In the genomic region with DNA sequence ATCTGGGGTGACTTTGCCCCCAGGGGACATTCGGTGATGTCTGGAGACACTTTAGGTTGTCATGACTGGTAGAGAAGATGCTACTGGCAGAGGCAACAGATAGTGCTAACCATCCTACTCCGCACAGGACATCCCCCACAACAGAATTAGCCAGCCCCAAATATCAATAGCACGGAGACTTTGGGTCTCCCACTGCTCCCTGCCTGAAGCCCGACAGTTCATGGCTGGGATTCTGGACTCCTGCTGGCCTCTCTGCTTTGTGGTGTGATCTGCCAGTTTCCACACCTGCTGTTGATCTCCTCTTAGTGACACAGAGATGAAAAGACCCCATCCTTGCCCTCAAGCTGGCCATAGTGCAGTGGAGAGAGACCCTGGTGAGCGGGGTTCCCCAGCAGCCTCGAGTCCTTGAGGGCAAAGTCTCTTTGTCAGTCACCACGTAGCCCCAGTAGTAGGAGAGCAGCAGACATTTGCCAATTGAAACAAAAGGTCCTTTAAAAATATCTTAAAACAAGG, we compare ENCODE assay signal across 18 cellular contexts. TPM values are rescaled to one million over a fixed set of nuclear protein-coding genes. Genes with fewer than 3 reads are reported as not detected.
DNase-seq lines count a peak whose midpoint lies in the region; ATAC-seq and TF ChIP-seq lines count a peak whose summit lies in the region.
"Had no signal": no experiment of that assay in that cellular context is flagged by ENCODE, and none has a peak within 500 bp of the region (broad histone marks: within the 10 kb centered on the region; RNA-seq: fewer than 3 reads in every experiment).

No MANE protein-coding gene starts in this region.

- no peak overlapping the region for H3K27ac Mint-ChIP-seq in activated T-helper 2 cell treated with anti-CD3 and anti-CD28 coated beads, Interferon-gamma antibody, Interleukin-2, Interleukin-4, amounts not matched to agents 10 μg/mL and 5 μg/mL and 100 μg/mL, durations not matched to agents 14 hours and 24 hours and 36 hours
- H3K27ac Mint-ChIP-seq in CD8-positive, alpha-beta T cell, result no peak overlapping the region
- H3K27ac Mint-ChIP-seq: CD4-positive, alpha-beta memory T cell had no signal

- H2AFZ ChIP-seq in hepatocyte, result no peak overlapping the region
- H2AFZ ChIP-seq in mesenchymal stem cell (ENCODE audit: low read depth, low read length), result no peak overlapping the region
- H2AFZ ChIP-seq: GM23248 had no signal

- DNase-seq in NCI-H146 (lab: John Stamatoyannopoulos, UW) (peak; percentile 47), hepatocyte (ENCODE audit: low spot score) (no peak), mesenchymal stem cell (no peak), NCI-H69 (lab: John Stamatoyannopoulos, UW) (no peak)
- DNase-seq in activated T-helper 2 cell treated with anti-CD3 and anti-CD28 coated beads, Interferon-gamma antibody, Interleukin-2, Interleukin-4, amounts not matched to agents 10 μg/mL and 5 μg/mL and 100 μg/mL, durations not matched to agents 14 hours and 24 hours and 36 hours (ENCODE audit: low spot score), result no peak
- no peak for DNase-seq in CD8-positive, alpha-beta T cell
- DNase-seq: ACHN; C1 segment of cervical spinal cord; CD4-positive, alpha-beta memory T cell; COR-L47; DMS153; DMS79 treated with DMSO at 0.1 percent for 48 hours; EL; GM23248; H7 had no signal

- no peak overlapping the region for H2BK120ac ChIP-seq in mesenchymal stem cell (ENCODE audit: low read depth, low read length)

- no peaks in the 10 kb centered on the region for H3K9me2 ChIP-seq in hepatocyte (replicated peaks; ENCODE audit: insufficient read depth)

- no peak for ATAC-seq in GM18502 (IDR thresholded peaks at IDR 0.05; ENCODE audit: poor library complexity, unreplicated experiment)
- no peak for ATAC-seq in CD8-positive, alpha-beta T cell
- ATAC-seq: K562 had no signal

- no peaks in the 10 kb centered on the region for H3K27me3 Mint-ChIP-seq in activated T-helper 2 cell treated with anti-CD3 and anti-CD28 coated beads, Interferon-gamma antibody, Interleukin-2, Interleukin-4, amounts not matched to agents 10 μg/mL and 5 μg/mL and 100 μg/mL, durations not matched to agents 14 hours and 24 hours and 36 hours (ENCODE audit: low read depth)
- H3K27me3 Mint-ChIP-seq in CD8-positive, alpha-beta T cell (ENCODE audit: low read depth), result peaks cover 9% of the 10 kb centered on the region

- H3K9ac ChIP-seq in mesenchymal stem cell (ENCODE audit: low read length), result no peak overlapping the region
- H3K9ac ChIP-seq: GM23248 had no signal

- no peaks in the 10 kb centered on the region for H4K20me1 ChIP-seq in hepatocyte (ENCODE audit: insufficient read depth, poor library complexity, severe bottlenecking)

- no peak overlapping the region for H3K18ac ChIP-seq in mesenchymal stem cell (ENCODE audit: low read depth in 1 of 2, low read length in 2 of 2)

- intact Hi-C loops in activated T-helper 2 cell treated with anti-CD3 and anti-CD28 coated beads, Interferon-gamma antibody, Interleukin-2, Interleukin-4, amounts not matched to agents 10 μg/mL and 5 μg/mL and 100 μg/mL, durations not matched to agents 14 hours and 24 hours and 36 hours (cut with micrococcal nuclease), result no loop called here
- intact Hi-C loops in CD8-positive, alpha-beta T cell (cut with DNase I, micrococcal nuclease), result no loop called here

- H3K4me2 ChIP-seq in hepatocyte (no peak overlapping the region), mesenchymal stem cell (ENCODE audit: low read length, poor library complexity, severe bottlenecking) (no peak overlapping the region)

- TF ChIP-seq CTCF in C4-2B (conservative IDR thresholded peaks at IDR 0.05) (no peak), hepatocyte (IDR thresholded peaks at IDR 0.05; ENCODE audit: poor library complexity) (no peak)
- no peak for TF ChIP-seq CTCF in CD8-positive, alpha-beta T cell (IDR thresholded peaks at IDR 0.05)

- no peak overlapping the region for H4K91ac ChIP-seq in mesenchymal stem cell (ENCODE audit: low read length)

- no peak overlapping the region for H3K14ac ChIP-seq in mesenchymal stem cell (ENCODE audit: low read length in 2 of 2)

- no peak overlapping the region for H3K23ac ChIP-seq in mesenchymal stem cell (ENCODE audit: low read length in 2 of 2)

- POLR2A ChIA-PET in CD8-positive, alpha-beta T cell (lab: Charles Lee), result no interaction called here

- H3K27me3 ChIP-seq in hepatocyte (no peaks in the 10 kb centered on the region), mesenchymal stem cell (ENCODE audit: control insufficient read depth in 1 of 2, insufficient read depth in 1 of 2, low read length in 2 of 2) (peaks cover 11 to 35% of the 10 kb centered on the region in 2 experiments)
- no peaks in the 10 kb centered on the region for H3K27me3 ChIP-seq in CD8-positive, alpha-beta T cell (ENCODE audit: insufficient read depth, low read length)

- H2BK12ac ChIP-seq in mesenchymal stem cell (ENCODE audit: low read length in 2 of 2), result peak overlapping the region in 1 of 2 experiments; percentile 74

- H3K36me3 ChIP-seq in hepatocyte (replicated peaks; ENCODE audit: insufficient read depth, low read depth) (no peaks in the 10 kb centered on the region), mesenchymal stem cell (ENCODE audit: control insufficient read depth in 1 of 2, insufficient read depth in 2 of 2, low read depth in 1 of 2, low read length in 2 of 2) (no peaks in the 10 kb centered on the region)
- H3K36me3 ChIP-seq in CD8-positive, alpha-beta T cell (ENCODE audit: insufficient read depth, low read length), result no peaks in the 10 kb centered on the region

- peak overlapping the region in 1 of 2 experiments; percentile 68 for H3K4ac ChIP-seq in mesenchymal stem cell (ENCODE audit: low read depth in 1 of 2, low read length in 2 of 2)

- H2BK15ac ChIP-seq in mesenchymal stem cell (ENCODE audit: low read depth, poor library complexity, severe bottlenecking), result peak overlapping the region; percentile 12

- no peaks in the 10 kb centered on the region for H3K79me1 ChIP-seq in mesenchymal stem cell (replicated peaks; ENCODE audit: low read length, poor library complexity, severe bottlenecking)

- no peaks in the 10 kb centered on the region for H3K9me3 Mint-ChIP-seq in activated T-helper 2 cell treated with anti-CD3 and anti-CD28 coated beads, Interferon-gamma antibody, Interleukin-2, Interleukin-4, amounts not matched to agents 10 μg/mL and 5 μg/mL and 100 μg/mL, durations not matched to agents 14 hours and 24 hours and 36 hours
- no peaks in the 10 kb centered on the region for H3K9me3 Mint-ChIP-seq in CD8-positive, alpha-beta T cell
- H3K9me3 Mint-ChIP-seq: CD4-positive, alpha-beta memory T cell had no signal

- H2AK5ac ChIP-seq in mesenchymal stem cell (ENCODE audit: low read length, severe bottlenecking), result no peak overlapping the region

- peaks cover 10% of the 10 kb centered on the region for H3K4me1 ChIP-seq in hepatocyte (ENCODE audit: insufficient read depth)
- H3K4me1 ChIP-seq in mesenchymal stem cell (ENCODE audit: control insufficient read depth, insufficient read depth, low read depth, low read length), result peaks cover 4% of the 10 kb centered on the region
- no peaks in the 10 kb centered on the region for H3K4me1 ChIP-seq in CD8-positive, alpha-beta T cell (ENCODE audit: insufficient read depth, low read length)

- no peaks in the 10 kb centered on the region for H3K79me2 ChIP-seq in hepatocyte

- no peak overlapping the region for H3K4me3 ChIP-seq in hepatocyte
- H3K4me3 ChIP-seq in mesenchymal stem cell (ENCODE audit: insufficient read depth in 1 of 2, low read depth in 1 of 2, low read length in 2 of 2), result no peak overlapping the region
- H3K4me3 ChIP-seq in CD8-positive, alpha-beta T cell (ENCODE audit: low read depth, low read length), result no peak overlapping the region
- H3K4me3 ChIP-seq: GM23248, K562 had no signal

- H2BK5ac ChIP-seq in mesenchymal stem cell (ENCODE audit: low read depth, low read length, poor library complexity, severe bottlenecking), result no peak overlapping the region

- H4K8ac ChIP-seq in mesenchymal stem cell (ENCODE audit: low read length), result no peak overlapping the region

- H3K4me3 Mint-ChIP-seq in activated T-helper 2 cell treated with anti-CD3 and anti-CD28 coated beads, Interferon-gamma antibody, Interleukin-2, Interleukin-4, amounts not matched to agents 10 μg/mL and 5 μg/mL and 100 μg/mL, durations not matched to agents 14 hours and 24 hours and 36 hours (ENCODE audit: low read depth), result no peak overlapping the region
- no peak overlapping the region for H3K4me3 Mint-ChIP-seq in CD8-positive, alpha-beta T cell
- H3K4me3 Mint-ChIP-seq: CD4-positive, alpha-beta memory T cell had no signal

- no peaks in the 10 kb centered on the region for H3K36me3 Mint-ChIP-seq in activated T-helper 2 cell treated with anti-CD3 and anti-CD28 coated beads, Interferon-gamma antibody, Interleukin-2, Interleukin-4, amounts not matched to agents 10 μg/mL and 5 μg/mL and 100 μg/mL, durations not matched to agents 14 hours and 24 hours and 36 hours (ENCODE audit: low read depth)
- H3K36me3 Mint-ChIP-seq in CD8-positive, alpha-beta T cell, result no peaks in the 10 kb centered on the region
- H3K36me3 Mint-ChIP-seq: CD4-positive, alpha-beta memory T cell had no signal

- H3K27ac ChIP-seq in C4-2B, result peak overlapping the region; percentile 42; the same call in 1 of the 2 replicates
- peak overlapping the region; percentile 5 for H3K27ac ChIP-seq in hepatocyte
- no peak overlapping the region for H3K27ac ChIP-seq in mesenchymal stem cell (ENCODE audit: low read length, poor library complexity, severe bottlenecking)
- no peak overlapping the region for H3K27ac ChIP-seq in CD8-positive, alpha-beta T cell (ENCODE audit: low read depth, low read length)
- H3K27ac ChIP-seq: GM23248 had no signal

- 79% methylated on average over 7 of the region's 7 CpGs for WGBS in hepatocyte (ENCODE audit: low lambda C conversion rate, missing lambda C conversion rate)
- WGBS in mesenchymal stem cell, result 81% methylated on average over 7 of the region's 7 CpGs

- H3K4me1 Mint-ChIP-seq in activated T-helper 2 cell treated with anti-CD3 and anti-CD28 coated beads, Interferon-gamma antibody, Interleukin-2, Interleukin-4, amounts not matched to agents 10 μg/mL and 5 μg/mL and 100 μg/mL, durations not matched to agents 14 hours and 24 hours and 36 hours (ENCODE audit: low read depth), result no peaks in the 10 kb centered on the region
- H3K4me1 Mint-ChIP-seq in CD8-positive, alpha-beta T cell (ENCODE audit: low read depth), result no peaks in the 10 kb centered on the region
- H3K4me1 Mint-ChIP-seq: CD4-positive, alpha-beta memory T cell had no signal

- CTCF ChIA-PET in CD8-positive, alpha-beta T cell (lab: Charles Lee), result interaction anchor here (1.0 kb wide), 2 partner anchors 9 to 135 kb away, joined by 3 read pairs; no protein-coding TSS in a partner anchor

- no peaks in the 10 kb centered on the region for H3K9me3 ChIP-seq in hepatocyte (ENCODE audit: low read depth)
- H3K9me3 ChIP-seq in mesenchymal stem cell (ENCODE audit: control insufficient read depth, low read length), result no peaks in the 10 kb centered on the region
- H3K9me3 ChIP-seq in CD8-positive, alpha-beta T cell (ENCODE audit: low read length), result no peaks in the 10 kb centered on the region

RNA-seq across cellular contexts. Expression of gene TTPAL, which starts 24.7 kb away (rescaled TPM):
- total RNA-seq in hepatocyte, result 11.9 and 12.9 TPM in 2 replicates
- polyA plus RNA-seq in hepatocyte, result 10.3 and 14.7 TPM in 2 replicates
- polyA plus RNA-seq in mesenchymal stem cell (2013, experiment 1 of 2), result 9.3 TPM
- polyA plus RNA-seq in mesenchymal stem cell (2013, experiment 2 of 2), result 10.5 TPM
- total RNA-seq in activated T-helper 2 cell treated with anti-CD3 and anti-CD28 coated beads, Interferon-gamma antibody, Interleukin-2, Interleukin-4, amounts not matched to agents 10 μg/mL and 5 μg/mL and 100 μg/mL, durations not matched to agents 14 hours and 24 hours and 36 hours, result 19.7 and 20.8 TPM in 2 replicates
- total RNA-seq in CD8-positive, alpha-beta T cell, result 10 to 100 TPM; 12.3 TPM

Comparison
In these comparisons a context has a peak if more than half of its experiments do, and no peak if none do; other contexts are left out.
1. H3K27ac ChIP-seq: peak in C4-2B (single experiment) and hepatocyte (single experiment); none in mesenchymal stem cell (single experiment) and CD8-positive, alpha-beta T cell (single experiment).